11 cellular contexts compared by ENCODE assay signal in genomic region chr17:60372790-60373483, GRCh38. TPM values are rescaled to one million over a fixed set of nuclear protein-coding genes. Genes with fewer than 3 reads are reported as not detected.
DNase-seq lines count a peak whose midpoint lies in the region; ATAC-seq lines count a peak whose summit lies in the region.
"Had no signal": no experiment of that assay in that cellular context is flagged by ENCODE, and none has a peak within 500 bp of the region (broad histone marks: within the 10 kb centered on the region; RNA-seq: fewer than 3 reads in every experiment).

No MANE protein-coding gene starts in this region.

- no peak for ATAC-seq in left colon
- no peak for ATAC-seq in HG03196 (IDR thresholded peaks at IDR 0.05; ENCODE audit: unreplicated experiment)
- no peak for ATAC-seq in HG02885 (IDR thresholded peaks at IDR 0.05; ENCODE audit: poor library complexity, unreplicated experiment)

- peaks cover 12% of the 10 kb centered on the region for H3K79me2 ChIP-seq in mesendoderm (ENCODE audit: control insufficient read depth, insufficient read depth, low read length)

- H3K23ac ChIP-seq in mesendoderm (ENCODE audit: low read length), result no peak overlapping the region

- H2BK5ac ChIP-seq in mesendoderm (ENCODE audit: low read length), result no peak overlapping the region

- H3K27me3 ChIP-seq in mesendoderm (ENCODE audit: insufficient read depth, low read length, poor library complexity), result no peaks in the 10 kb centered on the region

- H3K79me1 ChIP-seq in mesendoderm (ENCODE audit: low read length), result peaks cover 3% of the 10 kb centered on the region

- H3K4ac ChIP-seq in mesendoderm (ENCODE audit: low read depth, low read length), result no peak overlapping the region

- H3K9ac ChIP-seq in mesendoderm (ENCODE audit: low read length), result no peak overlapping the region

- H3K56ac ChIP-seq in mesendoderm (ENCODE audit: low read length), result peak overlapping the region; percentile 15

- peaks cover 1% of the 10 kb centered on the region for H3K4me1 ChIP-seq in mesendoderm (ENCODE audit: control insufficient read depth, low read depth, low read length)

- no peaks in the 10 kb centered on the region for H3K36me3 ChIP-seq in mesendoderm (ENCODE audit: control insufficient read depth, insufficient read depth, low read length)
- H3K36me3 ChIP-seq: left ventricle myocardium inferior had no signal

- H4K8ac ChIP-seq in mesendoderm (ENCODE audit: low read depth, low read length), result no peak overlapping the region

- no peak overlapping the region for H4K5ac ChIP-seq in mesendoderm (ENCODE audit: low read length)

- DNase-seq in EH (ENCODE audit: low read depth), result peak; percentile 84
- DNase-seq in HT1080 (ENCODE audit: low read depth), result peak; percentile 86
- DNase-seq in astrocyte of the hippocampus (ENCODE audit: low read depth, low spot score), result peak; percentile 62
- peak; percentile 42 for DNase-seq in mesendoderm
- no peak for DNase-seq in left colon
- DNase-seq: activated naive CD4-positive, alpha-beta T cell treated with anti-CD3 and anti-CD28 coated beads, Interleukin-2, amount 50 U/mL, for 16 hours; left ventricle myocardium inferior; NCI-H510A treated with DMSO at 0.1 percent for 48 hours had no signal

- H3K18ac ChIP-seq in mesendoderm (ENCODE audit: low read length), result peak overlapping the region; percentile 18

- no peak overlapping the region for H3K27ac ChIP-seq in mesendoderm (ENCODE audit: low read depth, low read length)
- H3K27ac ChIP-seq: left ventricle myocardium inferior had no signal

- no peak overlapping the region for H2AK5ac ChIP-seq in mesendoderm (ENCODE audit: low read length)

- no peak overlapping the region for H2BK15ac ChIP-seq in mesendoderm (replicated peaks; ENCODE audit: low read depth)

- H3K4me3 ChIP-seq in mesendoderm (ENCODE audit: low read length), result no peak overlapping the region
- H3K4me3 ChIP-seq: left ventricle myocardium inferior had no signal

- no CpG with 5 or more reads among the region's 6 CpGs for WGBS in mesendoderm (ENCODE audit: extremely low coverage, insufficient coverage, low lambda C conversion rate)

- intact Hi-C loops in left colon (cut with DNase I, micrococcal nuclease), result no loop called here

- no peak overlapping the region for H2BK120ac ChIP-seq in mesendoderm (ENCODE audit: low read depth, low read length)

- no peak overlapping the region for H3K4me2 ChIP-seq in mesendoderm (ENCODE audit: low read length)

RNA-seq across cellular contexts. Expression of gene USP32, which starts 19.0 kb away (rescaled TPM):
- 31.7 and 34.4 TPM in 2 replicates for total RNA-seq in HT1080 (2014; rRNA removed; shearing (Covaris generic))
- 19.8 and 26.1 TPM in 2 replicates for polyA plus RNA-seq in HT1080 (2015; cell fraction: cytosol; rRNA removed)
- 20.5 and 23.5 TPM in 2 replicates for polyA plus RNA-seq in HT1080 (2015; cell fraction: nucleus; rRNA removed)
- 36.3 TPM for polyA plus RNA-seq in mesendoderm (2013, experiment 1 of 2)
- polyA plus RNA-seq in mesendoderm (2013, experiment 2 of 2), result 35.6 TPM
- total RNA-seq in left colon, result 10 to 100 TPM; 37.4 to 48.9 TPM

RNA-seq across cellular contexts. Expression of gene CHCT1, which starts 49.4 kb away (rescaled TPM):
- total RNA-seq in HT1080 (2014; rRNA removed; shearing (Covaris generic)), result not detected in 2 replicates
- not detected in 2 replicates for polyA plus RNA-seq in HT1080 (2015; cell fraction: cytosol; rRNA removed)
- polyA plus RNA-seq in HT1080 (2015; cell fraction: nucleus; rRNA removed), result not detected in 2 replicates
- 0.10 TPM for polyA plus RNA-seq in mesendoderm (2013, experiment 1 of 2)
- polyA plus RNA-seq in mesendoderm (2013, experiment 2 of 2), result not detected
- total RNA-seq in left colon, result not detected
- total RNA-seq: left ventricle myocardium inferior, progenitor cell of endocrine pancreas had no signal

Comparison
In these comparisons a context has a peak if more than half of its experiments do, and no peak if none do; other contexts are left out.
1. DNase-seq: peak in EH (single experiment), HT1080 (single experiment), astrocyte of the hippocampus (single experiment) and mesendoderm (single experiment); none in left colon (0 of 2).